37 cellular contexts compared by ENCODE assay signal in genomic region chr7:98156700-98157099, GRCh38. TPM values are rescaled to one million over a fixed set of nuclear protein-coding genes. Genes with fewer than 3 reads are reported as not detected.
DNase-seq lines count a peak whose midpoint lies in the region; ATAC-seq, FAIRE-seq and TF ChIP-seq lines count a peak whose summit lies in the region.
"Had no signal": no experiment of that assay in that cellular context is flagged by ENCODE, and none has a peak within 500 bp of the region (broad histone marks: within the 10 kb centered on the region; RNA-seq: fewer than 3 reads in every experiment).

No MANE protein-coding gene starts in this region.

- no peaks in the 10 kb centered on the region for H4K20me1 ChIP-seq in K562 (replicated peaks; ENCODE audit: control insufficient read depth, insufficient read depth, low read length)

- H3K27ac Mint-ChIP-seq in glutamatergic neuron (ENCODE audit: unreplicated experiment): no peak overlapping the region
- H3K27ac Mint-ChIP-seq: B cell; CD14-positive monocyte; CD4-positive, alpha-beta T cell; CD8-positive, alpha-beta T cell had no signal

- H3K4me1 ChIP-seq in HEK293 (ENCODE audit: control insufficient read depth, insufficient read depth, low read length) (no peaks in the 10 kb centered on the region), K562 (replicated peaks in 1 of 2; ENCODE audit: control insufficient read depth in 2 of 2, insufficient read depth in 2 of 2, low read length in 2 of 2) (no peaks in the 10 kb centered on the region)
- H3K4me1 ChIP-seq: A549; BE2C; BLaER1; BLaER1 treated with 17β-estradiol and CSF1 and Interleukin-3, amounts not matched to agents 10 nM and 100 nM; Caco-2 had no signal

- FAIRE-seq in K562 (lab: Jason Lieb, UNC): no peak
- FAIRE-seq: A204.1, A549, D721Med had no signal

- H3K4me3 ChIP-seq in HEK293 (ENCODE audit: low read depth, low read length) (no peak overlapping the region), K562 (no peak overlapping the region)
- H3K4me3 ChIP-seq: A549; BLaER1; BLaER1 treated with 17β-estradiol and CSF1 and Interleukin-3, amounts not matched to agents 10 nM and 100 nM had no signal

- no peaks in the 10 kb centered on the region for H3K9me1 ChIP-seq in K562 (ENCODE audit: control insufficient read depth, insufficient read depth, low read length)

- no TSS peak for BruUV-seq in K562 (replicated peaks; lab: Mats Ljungman, UMichigan)

- POLR2A ChIA-PET in HEK293 (lab: Yijun Ruan, JAX): interaction anchor here (0.6 kb wide), 1 partner anchor 124 kb away, joined by 5 read pairs; no protein-coding TSS in a partner anchor
- POLR2A ChIA-PET in K562 (lab: Yijun Ruan, JAX): interaction anchor here (1.0 kb wide), 1 partner anchor 12 kb away, joined by 3 read pairs; no protein-coding TSS in a partner anchor

- no peak overlapping the region for H3K4me2 ChIP-seq in K562 (ENCODE audit: insufficient read depth, low read length)
- H3K4me2 ChIP-seq: A549; BLaER1; BLaER1 treated with 17β-estradiol and CSF1 and Interleukin-3, amounts not matched to agents 10 nM and 100 nM had no signal

- intact Hi-C loops in K562 (cut with micrococcal nuclease): no loop called here

- no peaks in the 10 kb centered on the region for H3K79me2 ChIP-seq in K562 (ENCODE audit: control insufficient read depth, insufficient read depth, low read length)

- TF ChIP-seq CTCF in HEK293 (tag by site-specific recombination; IDR thresholded peaks at IDR 0.05): no peak
- no peak for TF ChIP-seq CTCF in K562 (IDR thresholded peaks at IDR 0.05 in 2 of 3, conservative IDR thresholded peaks at IDR 0.05 in 1 of 3; ENCODE audit: insufficient read depth in 2 of 3, low read depth in 1 of 3, low read length in 3 of 3)
- no peak for TF ChIP-seq CTCF in glutamatergic neuron (IDR thresholded peaks at IDR 0.05; ENCODE audit: partially characterized antibody, unreplicated experiment)
- no peak for TF ChIP-seq CTCF in GM20000 (IDR thresholded peaks at IDR 0.05; ENCODE audit: extremely low read depth, missing control alignments)

- H3K36me3 ChIP-seq in HEK293 (ENCODE audit: control insufficient read depth in 2 of 2, insufficient read depth in 1 of 2, low read length in 2 of 2): peaks cover 22 to 46% of the 10 kb centered on the region in 2 experiments
- H3K36me3 ChIP-seq in K562 (ENCODE audit: control insufficient read depth, insufficient read depth, low read length): peaks cover 41% of the 10 kb centered on the region; the same call in 2 of the 3 replicates

- DNase-seq in K562 (ENCODE audit: extremely low read depth in 1 of 4, low spot score in 3 of 4) (no peak), glutamatergic neuron (no peak), GM20000 (ENCODE audit: low spot score) (no peak)
- DNase-seq: 8988T; ACHN; AML-193; BE2C; C1 segment of cervical spinal cord; Caco-2; Calu3; CD4-positive, alpha-beta memory T cell; CD4-positive, alpha-beta T cell; CD4-positive, CD25-positive, alpha-beta regulatory T cell; CD8-positive, alpha-beta memory T cell; CD8-positive, alpha-beta T cell; COR-L47; DMS 273 treated with DMSO at 0.1 percent for 48 hours; DMS153; DMS53; DMS79; DMS79 treated with DMSO at 0.1 percent for 48 hours; DND-41; EL had no signal

- no peak for TF ChIP-seq EP300 in K562 (IDR thresholded peaks at IDR 0.05; ENCODE audit: low read length)

- H3K27ac ChIP-seq in HEK293 (ENCODE audit: extremely low read depth, low read depth, low read length) (no peak overlapping the region), K562 (ENCODE audit: extremely low read depth, low read depth, low read length) (no peak overlapping the region)
- H3K27ac ChIP-seq: 22Rv1; A549; BLaER1; BLaER1 treated with 17β-estradiol and CSF1 and Interleukin-3, amounts not matched to agents 10 nM and 100 nM; C4-2B had no signal

- peaks cover 2% of the 10 kb centered on the region for H3K9me3 Mint-ChIP-seq in glutamatergic neuron (ENCODE audit: unreplicated experiment)
- H3K9me3 Mint-ChIP-seq: CD4-positive, alpha-beta memory T cell; CD4-positive, alpha-beta T cell; CD4-positive, CD25-positive, alpha-beta regulatory T cell; CD8-positive, alpha-beta memory T cell; CD8-positive, alpha-beta T cell had no signal

- H3K9me3 ChIP-seq in HEK293 (ENCODE audit: control insufficient read depth, insufficient read depth, low read depth, low read length) (no peaks in the 10 kb centered on the region), K562 (replicated peaks; ENCODE audit: control insufficient read depth, insufficient read depth, low read depth, low read length) (no peaks in the 10 kb centered on the region)
- H3K9me3 ChIP-seq: A549; BE2C; BLaER1; BLaER1 treated with 17β-estradiol and CSF1 and Interleukin-3, amounts not matched to agents 10 nM and 100 nM; Caco-2 had no signal

- in situ Hi-C loops in K562 (cut with MboI): no loop called here

- H3K4me3 Mint-ChIP-seq in glutamatergic neuron (ENCODE audit: unreplicated experiment): no peak overlapping the region
- H3K4me3 Mint-ChIP-seq: B cell; CD4-positive, alpha-beta memory T cell; CD4-positive, alpha-beta T cell; CD4-positive, CD25-positive, alpha-beta regulatory T cell; CD8-positive, alpha-beta memory T cell; CD8-positive, alpha-beta T cell had no signal

- no peak overlapping the region for H2AFZ ChIP-seq in K562 (ENCODE audit: low read depth, low read length)

- TF ChIP-seq RAD21 in K562 (CRISPR knock-in tag; conservative IDR thresholded peaks at IDR 0.05 in 1 of 2, IDR thresholded peaks at IDR 0.05 in 1 of 2): no peak

- ATAC-seq in K562: no peak
- ATAC-seq: A549; CD8-positive, alpha-beta T cell had no signal

- CTCF ChIA-PET in HEK293 (lab: Yijun Ruan, JAX) (interaction anchor here (0.7 to 1.4 kb wide), 2 partner anchors 10 to 12 kb away, joined by 3 to 4 read pairs; no protein-coding TSS in a partner anchor), K562 (lab: Yijun Ruan, JAX; ENCODE audit: low intra/inter-chr PET ratio) (no interaction called here)

- no peak for TF ChIP-seq POLR2A in K562 (conservative IDR thresholded peaks at IDR 0.05)

- WGBS in K562 (ENCODE audit: insufficient coverage, low coverage, missing lambda C conversion rate): 92% methylated on average over 5 of the region's 5 CpGs

- H3K9ac ChIP-seq in K562 (ENCODE audit: insufficient read depth in 1 of 2, low read depth in 2 of 2, low read length in 2 of 2): no peak overlapping the region
- H3K9ac ChIP-seq: BLaER1; BLaER1 treated with 17β-estradiol and CSF1 and Interleukin-3, amounts not matched to agents 10 nM and 100 nM had no signal

- H3K36me3 Mint-ChIP-seq in glutamatergic neuron (ENCODE audit: unreplicated experiment): no peaks in the 10 kb centered on the region

- no peaks in the 10 kb centered on the region for H3K27me3 ChIP-seq in K562 (ENCODE audit: control insufficient read depth in 2 of 2, insufficient read depth in 2 of 2, low read length in 2 of 2)
- H3K27me3 ChIP-seq: BE2C, BLaER1 had no signal

- peaks cover 8% of the 10 kb centered on the region for H3K4me1 Mint-ChIP-seq in glutamatergic neuron (ENCODE audit: low read depth, unreplicated experiment)
- H3K4me1 Mint-ChIP-seq: B cell; CD14-positive monocyte; CD8-positive, alpha-beta memory T cell had no signal

- peaks cover 2% of the 10 kb centered on the region for H3K27me3 Mint-ChIP-seq in glutamatergic neuron (ENCODE audit: unreplicated experiment)
- H3K27me3 Mint-ChIP-seq: B cell; CD4-positive, alpha-beta memory T cell; CD4-positive, alpha-beta T cell; CD4-positive, CD25-positive, alpha-beta regulatory T cell had no signal

TF ChIP-seq in HEK293, 187 proteins besides CTCF, POLR2A, EP300 and RAD21 (continues in another document):
- TF ChIP-seq ZNF10 (tag by site-specific recombination; IDR thresholded peaks at IDR 0.05): peak; percentile 94

TF ChIP-seq in K562, 482 proteins besides CTCF, POLR2A, EP300 and RAD21 (continues in another document):
- TF ChIP-seq CBX3 (IDR thresholded peaks at IDR 0.05; ENCODE audit: borderline replicate concordance in 1 of 2, low read length in 2 of 2): no peak

RNA-seq across cellular contexts. Expression of gene LMTK2, which starts 50.0 kb away (rescaled TPM):
- 21.6 and 22.5 TPM in 2 replicates for total RNA-seq in K562 (2011; cell fraction: chromatin; rRNA removed; ENCODE audit: low replicate concordance)
- 17.4 and 19.2 TPM in 2 replicates for total RNA-seq in K562 (2011; cell fraction: nucleolus; rRNA removed)
- total RNA-seq in K562 (2011; cell fraction: nucleoplasm; rRNA removed): 22.9 and 28.6 TPM in 2 replicates
- total RNA-seq in K562 (2014; rRNA removed) (6.4 and 7.7 TPM in 2 replicates), K562 (2014; rRNA removed; fragmentation: Illumina TruSeq; extraction: Trizol) (6.3 and 7.1 TPM in 2 replicates), K562 (2015; rRNA removed; fragmentation: Illumina TruSeq; extraction: Trizol) (7.7 and 7.8 TPM in 2 replicates), K562 (2021) (14.3 and 16.4 TPM in 2 replicates), glutamatergic neuron (ENCODE audit: unreplicated experiment) (20.6 TPM)
- polyA plus RNA-seq in K562 (2011; rRNA removed) (3.3 and 3.6 TPM in 2 replicates), K562 (2014; fragmentation: Illumina TruSeq; extraction: Trizol) (8.3 and 8.4 TPM in 2 replicates), K562 (2014; fragmentation: Nextera tagmentation; extraction: Ambion mirVana) (1 to 10 TPM in 1 of 2 experiments, under 1 TPM in 1; 0.78 to 1.8 TPM), K562 (2014; rRNA removed) (6.2 and 6.5 TPM in 2 replicates)
- polyA plus RNA-seq in K562 (2011; cell fraction: cytosol; rRNA removed): 2.3 and 3.7 TPM in 2 replicates
- polyA plus RNA-seq in K562 (2011; cell fraction: nucleus; rRNA removed): 3.9 and 7.0 TPM in 2 replicates
- polyA plus RNA-seq in K562 (2012): 5.3 and 6.1 TPM in 2 replicates
- polyA minus RNA-seq in K562 (2011; rRNA and poly(A)+ RNA removed): 5.7 and 7.3 TPM in 2 replicates
- polyA minus RNA-seq in K562 (2011; cell fraction: cytosol; rRNA and poly(A)+ RNA removed): 9.5 and 10.7 TPM in 2 replicates
- polyA minus RNA-seq in K562 (2011; cell fraction: nucleus; rRNA and poly(A)+ RNA removed): 4.1 and 5.1 TPM in 2 replicates

RNA-seq across cellular contexts. Expression of gene BHLHA15, which starts 54.5 kb away (rescaled TPM):
- not detected in 2 replicates for total RNA-seq in K562 (2011; cell fraction: chromatin; rRNA removed; ENCODE audit: low replicate concordance)
- 1.2 and 1.5 TPM in 2 replicates for total RNA-seq in K562 (2011; cell fraction: nucleolus; rRNA removed)
- not detected in 2 replicates for total RNA-seq in K562 (2011; cell fraction: nucleoplasm; rRNA removed)
- total RNA-seq in K562 (2014; rRNA removed) (1.8 and 3.7 TPM in 2 replicates), K562 (2014; rRNA removed; fragmentation: Illumina TruSeq; extraction: Trizol) (not detected in 2 replicates), K562 (2015; rRNA removed; fragmentation: Illumina TruSeq; extraction: Trizol) (0.38 TPM in 1 of 2 replicates, not detected in the other), K562 (2021) (2.0 and 2.4 TPM in 2 replicates), glutamatergic neuron (ENCODE audit: unreplicated experiment) (not detected)
- polyA plus RNA-seq in K562 (2011; rRNA removed) (0.12 and 0.31 TPM in 2 replicates), K562 (2014; fragmentation: Illumina TruSeq; extraction: Trizol) (0.22 TPM in 1 of 2 replicates, not detected in the other), K562 (2014; fragmentation: Nextera tagmentation; extraction: Ambion mirVana) (not detected), K562 (2014; rRNA removed) (1.1 and 2.4 TPM in 2 replicates)
- polyA plus RNA-seq in K562 (2011; cell fraction: cytosol; rRNA removed): 0.28 and 1.7 TPM in 2 replicates
- 0.21 and 0.64 TPM in 2 replicates for polyA plus RNA-seq in K562 (2011; cell fraction: nucleus; rRNA removed)
- polyA plus RNA-seq in K562 (2012): 0.87 and 1.5 TPM in 2 replicates
- polyA minus RNA-seq in K562 (2011; rRNA and poly(A)+ RNA removed): not detected in 2 replicates
- polyA minus RNA-seq in K562 (2011; cell fraction: cytosol; rRNA and poly(A)+ RNA removed): not detected in 2 replicates
- 0.89 and 1.3 TPM in 2 replicates for polyA minus RNA-seq in K562 (2011; cell fraction: nucleus; rRNA and poly(A)+ RNA removed)
- total RNA-seq: A172; CD4-positive, alpha-beta memory T cell; CD4-positive, alpha-beta T cell; CD4-positive, CD25-positive, alpha-beta regulatory T cell; CD8-positive, alpha-beta memory T cell; CD8-positive, alpha-beta T cell; Daoy had no signal
- polyA plus RNA-seq: AG04450; BJ; CD14-positive monocyte; CD4-positive, alpha-beta memory T cell; CD4-positive, CD25-positive, alpha-beta regulatory T cell; CD8-positive, alpha-beta memory T cell had no signal
